In genomic region chr22:22553141-22553540, GRCh38 we compare ENCODE assay signal across 32 cellular contexts. TPM values are rescaled to one million over a fixed set of nuclear protein-coding genes. Genes with fewer than 3 reads are reported as not detected.
"Had no signal": no experiment of that assay in that cellular context is flagged by ENCODE, and none has a peak within 500 bp of the region (broad histone marks: within the 10 kb centered on the region; RNA-seq: fewer than 3 reads in every experiment).

No MANE protein-coding gene starts in this region.

- FAIRE-seq: endometrium, islet of Langerhans, keratinocyte had no signal

- H3K27me3 ChIP-seq: colonic mucosa, gastrocnemius medialis had no signal

- H3K4me3 ChIP-seq: colonic mucosa, esophagus squamous epithelium, gastrocnemius medialis, heart right ventricle, left lung, lower lobe of right lung, mucosa of descending colon had no signal

- H3K4me3 Mint-ChIP-seq: dendritic cell treated with granulocyte-macrophage colony-stimulating factor and Interleukin-4, amounts not matched to agents 40 ng/mL and 50 ng/mL, for 4 days; effector memory CD8-positive, alpha-beta T cell; endodermal cell; mesothelial cell of epicardium had no signal

- H3K4me1 ChIP-seq: colonic mucosa, esophagus squamous epithelium, gastrocnemius medialis, left lung, lower lobe of right lung had no signal

- H3K4me1 Mint-ChIP-seq: mesothelial cell of epicardium had no signal

- H3K36me3 ChIP-seq: colonic mucosa, esophagus squamous epithelium, gastrocnemius medialis, heart right ventricle, left lung, lower lobe of right lung had no signal

- H3K27ac ChIP-seq: colonic mucosa, epithelial cell of prostate, esophagus squamous epithelium, gastrocnemius medialis, heart right ventricle, left lung, lower lobe of right lung had no signal

- ATAC-seq: effector memory CD8-positive, alpha-beta T cell; esophagus mucosa; gastrocnemius medialis; heart right ventricle; left cardiac atrium; left lung; left ventricle myocardium superior; lower lobe of right lung; mucosa of descending colon had no signal

- DNase-seq: colonic mucosa; cortex of kidney; effector CD8-positive, alpha-beta T cell; effector memory CD8-positive, alpha-beta T cell; esophagus squamous epithelium; foreskin fibroblast; foreskin melanocyte; gastrocnemius medialis; head of caudate nucleus; heart right ventricle; hippocampal formation; left cardiac atrium; left lung; left ventricle myocardium superior; lower lobe of right lung; mesenchymal stem cell; mucosa of descending colon had no signal

- H3K27ac Mint-ChIP-seq: dendritic cell treated with granulocyte-macrophage colony-stimulating factor and Interleukin-4, amounts not matched to agents 40 ng/mL and 50 ng/mL, for 4 days; effector memory CD8-positive, alpha-beta T cell; endodermal cell; mesothelial cell of epicardium had no signal

- H3K27me3 Mint-ChIP-seq: dendritic cell treated with granulocyte-macrophage colony-stimulating factor and Interleukin-4, amounts not matched to agents 40 ng/mL and 50 ng/mL, for 4 days had no signal

- H3K9me3 ChIP-seq: colonic mucosa, esophagus squamous epithelium, gastrocnemius medialis, heart right ventricle, left lung, lower lobe of right lung, mucosa of descending colon had no signal

- H3K9me3 Mint-ChIP-seq: dendritic cell treated with granulocyte-macrophage colony-stimulating factor and Interleukin-4, amounts not matched to agents 40 ng/mL and 50 ng/mL, for 4 days; effector memory CD8-positive, alpha-beta T cell; mesothelial cell of epicardium had no signal

- H3K36me3 Mint-ChIP-seq: mesothelial cell of epicardium had no signal

RNA-seq across cellular contexts. Expression of gene PRAME, which starts 5.9 kb away (rescaled TPM):
- total RNA-seq: chondrocyte, dermis microvascular lymphatic vessel endothelial cell, esophagus mucosa, esophagus squamous epithelium, gastrocnemius medialis, glomerular endothelial cell, left cardiac atrium, left lung, left ventricle myocardium superior, lower leg skin, lower lobe of right lung, lung microvascular endothelial cell, mesenteric fat pad, mesothelial cell of epicardium, myocyte had no signal

RNA-seq across cellular contexts. Expression of gene ZNF280A, which starts 33.1 kb away (rescaled TPM):
- total RNA-seq: chondrocyte, colonic mucosa, esophagus mucosa, esophagus squamous epithelium, gastrocnemius medialis, heart right ventricle, left cardiac atrium, left lung, left ventricle myocardium superior, lower lobe of right lung, lung microvascular endothelial cell, mesenteric fat pad, mucosa of descending colon, myocyte had no signal
- polyA plus RNA-seq: heart right ventricle, keratinocyte had no signal
